ENCODE assay signal across 22 cellular contexts in genomic region chr1:167678422-167678821, GRCh38. TPM values are rescaled to one million over a fixed set of nuclear protein-coding genes. Genes with fewer than 3 reads are reported as not detected.
"Had no signal": no experiment of that assay in that cellular context is flagged by ENCODE, and none has a peak within 500 bp of the region (broad histone marks: within the 10 kb centered on the region; RNA-seq: fewer than 3 reads in every experiment).

No MANE protein-coding gene starts in this region.

- FAIRE-seq: endometrium, keratinocyte, pancreas, TTC549 had no signal

- H3K27ac ChIP-seq: foreskin keratinocyte, pancreas, psoas muscle, upper lobe of right lung, WERI-Rb-1 had no signal

- H3K36me3 ChIP-seq: pancreas, WERI-Rb-1 had no signal

- H3K4me1 ChIP-seq: foreskin keratinocyte, pancreas had no signal

- H3K27me3 ChIP-seq: foreskin keratinocyte, pancreas, right atrium auricular region, spleen, upper lobe of right lung had no signal

- H3K4me3 ChIP-seq: pancreas, psoas muscle, right atrium auricular region, spleen, upper lobe of right lung had no signal

- H3K9me3 ChIP-seq: pancreas, psoas muscle, right atrium auricular region, spleen, upper lobe of right lung had no signal

- ATAC-seq: activated CD8-positive, alpha-beta memory T cell treated with anti-CD3 and anti-CD28 coated beads, Interleukin-2, amount 10 ng/mL, durations not matched to agents 7 days and 5 days; activated CD8-positive, alpha-beta T cell treated with anti-CD3 and anti-CD28 coated beads for 36 hours; foreskin keratinocyte; left lobe of liver; natural killer cell; pancreas; psoas muscle; upper lobe of right lung had no signal

- DNase-seq: activated CD4-positive, alpha-beta T cell treated with anti-CD3 and anti-CD28 coated beads, Interleukin-2, amount 10 ng/mL, durations not matched to agents 7 days and 5 days; activated CD4-positive, CD25-positive, alpha-beta regulatory T cell treated with anti-CD3 and anti-CD28 coated beads, Interleukin-2, amount 50 U/mL, for 72 hours; activated CD8-positive, alpha-beta memory T cell treated with anti-CD3 and anti-CD28 coated beads, Interleukin-2, amount 10 ng/mL, durations not matched to agents 7 days and 5 days; activated CD8-positive, alpha-beta T cell treated with anti-CD3 and anti-CD28 coated beads for 36 hours; activated effector memory CD4-positive, alpha-beta T cell treated with anti-CD3 and anti-CD28 coated beads, Interleukin-2, amount 50 U/mL, for 16 hours; activated naive CD4-positive, alpha-beta T cell treated with anti-CD3 and anti-CD28 coated beads, Interleukin-2, amount 10 ng/mL, durations not matched to agents 7 days and 5 days; activated T-cell treated with anti-CD3 and anti-CD28 coated beads for 4 hours; foreskin keratinocyte; natural killer cell; pancreas; psoas muscle; spleen; stimulated activated CD4-positive, alpha-beta T cell treated with anti-CD3 and anti-CD28 coated beads, Interleukin-4, amount 100 ng/mL, for 24 hours; stimulated activated naive CD4-positive, alpha-beta T cell treated with Interleukin-2 at 50 U/mL for 16 hours; upper lobe of right lung; WERI-Rb-1 had no signal

RNA-seq across cellular contexts. Expression of gene RCSD1, which starts 48.4 kb away (rescaled TPM):
- total RNA-seq: epithelial cell of proximal tubule had no signal
